ENCODE assay signal across 15 cellular contexts in the genomic region with DNA sequence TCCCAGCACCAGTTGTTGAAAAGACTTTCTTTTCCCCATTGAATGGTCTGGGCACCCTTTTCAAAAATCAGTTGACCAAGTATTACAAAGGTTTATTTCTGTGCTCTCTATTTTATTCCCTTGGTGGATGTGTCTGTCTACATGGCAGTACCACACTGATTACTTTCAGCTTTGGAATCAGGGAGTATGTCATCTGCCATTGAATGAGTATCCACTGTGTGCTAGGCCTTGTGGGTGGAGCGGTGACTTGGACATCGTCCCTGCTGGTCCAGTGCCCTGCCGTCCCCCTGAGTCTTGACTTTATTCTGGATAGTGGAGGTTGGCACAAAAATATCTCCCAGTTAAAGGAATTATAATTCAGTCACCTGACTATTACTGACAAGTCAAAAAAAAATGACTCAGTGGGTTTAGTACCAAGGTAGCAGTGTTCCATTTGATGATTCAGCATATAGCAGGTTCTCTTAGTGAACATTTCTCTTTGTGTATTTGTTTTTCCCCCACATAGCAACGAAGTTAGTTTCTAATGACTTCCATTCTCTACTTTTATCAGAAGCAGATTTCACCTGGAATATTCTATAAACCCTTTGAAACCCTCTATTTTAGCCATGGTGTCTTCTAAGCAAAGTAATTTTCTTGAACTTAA. TPM values are rescaled to one million over a fixed set of nuclear protein-coding genes. Genes with fewer than 3 reads are reported as not detected.
DNase-seq lines count a peak whose midpoint lies in the region; ATAC-seq and TF ChIP-seq lines count a peak whose summit lies in the region.
"Had no signal": no experiment of that assay in that cellular context is flagged by ENCODE, and none has a peak within 500 bp of the region (broad histone marks: within the 10 kb centered on the region; RNA-seq: fewer than 3 reads in every experiment).

No MANE protein-coding gene starts in this region.

- DNase-seq in ELR (ENCODE audit: low read depth) (peak; percentile 47), M059J (ENCODE audit: low read depth) (peak; percentile 63), endothelial cell (ENCODE audit: low spot score) (no peak), progenitor cell of endocrine pancreas (ENCODE audit: low spot score, unreplicated experiment) (no peak)
- DNase-seq in stimulated activated CD4-positive, alpha-beta T cell treated with anti-CD3 and anti-CD28 coated beads, Interleukin-1b, Interleukin-23, amount 100 ng/mL, for 48 hours, result no peak
- DNase-seq: activated CD4-positive, alpha-beta T cell treated with anti-CD3 and anti-CD28 coated beads for 4 hours; activated gamma-delta T cell treated with Interleukin-2 at 50 U/mL for 16 hours; glutamatergic neuron; mucosa of descending colon; NCI-H2029; posterior cingulate gyrus had no signal

- H3K27me3 Mint-ChIP-seq in endothelial cell (ENCODE audit: unreplicated experiment), result peaks cover 5% of the 10 kb centered on the region
- H3K27me3 Mint-ChIP-seq in progenitor cell of endocrine pancreas, result no peaks in the 10 kb centered on the region
- H3K27me3 Mint-ChIP-seq: central memory CD8-positive, alpha-beta T cell had no signal

- H3K9me3 Mint-ChIP-seq in endothelial cell (ENCODE audit: unreplicated experiment) (no peaks in the 10 kb centered on the region), progenitor cell of endocrine pancreas (ENCODE audit: low read depth) (no peaks in the 10 kb centered on the region)
- H3K9me3 Mint-ChIP-seq: central memory CD8-positive, alpha-beta T cell; T-helper 1 cell treated with Interleukin-12 subunit alpha and Interleukin-12 subunit beta and Interleukin-4 antibody, amounts not matched to agents 30 μg/mL and 1 μg/mL, for 36 hours had no signal

- ATAC-seq in HG03457 (IDR thresholded peaks at IDR 0.05; ENCODE audit: unreplicated experiment) (no peak), GM18502 (IDR thresholded peaks at IDR 0.05; ENCODE audit: poor library complexity, unreplicated experiment) (no peak)
- ATAC-seq: mucosa of descending colon had no signal

- no peak for TF ChIP-seq CTCF in endothelial cell (IDR thresholded peaks at IDR 0.05; ENCODE audit: unreplicated experiment)
- TF ChIP-seq CTCF in progenitor cell of endocrine pancreas (IDR thresholded peaks at IDR 0.05; ENCODE audit: unreplicated experiment), result no peak

- H3K4me1 Mint-ChIP-seq in endothelial cell (ENCODE audit: unreplicated experiment) (peaks cover 14% of the 10 kb centered on the region), progenitor cell of endocrine pancreas (ENCODE audit: low read depth) (peaks cover 17% of the 10 kb centered on the region)

- H3K4me3 Mint-ChIP-seq in endothelial cell (ENCODE audit: unreplicated experiment) (peak overlapping the region; percentile 73), progenitor cell of endocrine pancreas (ENCODE audit: low read depth) (no peak overlapping the region)
- H3K4me3 Mint-ChIP-seq: central memory CD8-positive, alpha-beta T cell; T-helper 1 cell treated with Interleukin-12 subunit alpha and Interleukin-12 subunit beta and Interleukin-4 antibody, amounts not matched to agents 30 μg/mL and 1 μg/mL, for 36 hours had no signal

- H3K27ac Mint-ChIP-seq in endothelial cell (ENCODE audit: unreplicated experiment) (no peak overlapping the region), progenitor cell of endocrine pancreas (peak overlapping the region; percentile 20)
- H3K27ac Mint-ChIP-seq: T-helper 1 cell treated with Interleukin-12 subunit alpha and Interleukin-12 subunit beta and Interleukin-4 antibody, amounts not matched to agents 30 μg/mL and 1 μg/mL, for 36 hours had no signal

- H3K36me3 Mint-ChIP-seq in endothelial cell (ENCODE audit: low read depth, unreplicated experiment), result peaks cover 30% of the 10 kb centered on the region
- peaks cover 31% of the 10 kb centered on the region for H3K36me3 Mint-ChIP-seq in progenitor cell of endocrine pancreas (ENCODE audit: insufficient read depth)

RNA-seq across cellular contexts. Expression of a gene that starts 3.9 kb away (rescaled TPM):
- total RNA-seq in M059J (2014; rRNA removed; shearing (Covaris generic)), result 14.4 and 17.9 TPM in 2 replicates
- total RNA-seq in endothelial cell (ENCODE audit: unreplicated experiment), result 61.6 TPM
- total RNA-seq in progenitor cell of endocrine pancreas, result 149 and 150 TPM in 2 replicates

RNA-seq across cellular contexts. Expression of a gene that starts 29.0 kb away (rescaled TPM):
- 28.0 TPM in 2 replicates for total RNA-seq in M059J (2014; rRNA removed; shearing (Covaris generic))
- 21.6 TPM for total RNA-seq in endothelial cell (ENCODE audit: unreplicated experiment)
- total RNA-seq in progenitor cell of endocrine pancreas, result 37.1 and 39.8 TPM in 2 replicates

RNA-seq across cellular contexts. Expression of a gene that starts 50.6 kb away (rescaled TPM):
- total RNA-seq in M059J (2014; rRNA removed; shearing (Covaris generic)), result 18.7 and 29.8 TPM in 2 replicates
- total RNA-seq in endothelial cell (ENCODE audit: unreplicated experiment), result 65.4 TPM
- total RNA-seq in progenitor cell of endocrine pancreas, result 104 TPM in 2 replicates

Comparison
In these comparisons a context has a peak if more than half of its experiments do, and no peak if none do; other contexts are left out.
1. DNase-seq: peak in ELR (single experiment) and M059J (single experiment); none in endothelial cell (single experiment), progenitor cell of endocrine pancreas (single experiment) and stimulated activated CD4-positive, alpha-beta T cell treated with anti-CD3 and anti-CD28 coated beads, Interleukin-1b, Interleukin-23, amount 100 ng/mL, for 48 hours (single experiment).